ENCODE assay signal across 8 cellular contexts in the genomic region with DNA sequence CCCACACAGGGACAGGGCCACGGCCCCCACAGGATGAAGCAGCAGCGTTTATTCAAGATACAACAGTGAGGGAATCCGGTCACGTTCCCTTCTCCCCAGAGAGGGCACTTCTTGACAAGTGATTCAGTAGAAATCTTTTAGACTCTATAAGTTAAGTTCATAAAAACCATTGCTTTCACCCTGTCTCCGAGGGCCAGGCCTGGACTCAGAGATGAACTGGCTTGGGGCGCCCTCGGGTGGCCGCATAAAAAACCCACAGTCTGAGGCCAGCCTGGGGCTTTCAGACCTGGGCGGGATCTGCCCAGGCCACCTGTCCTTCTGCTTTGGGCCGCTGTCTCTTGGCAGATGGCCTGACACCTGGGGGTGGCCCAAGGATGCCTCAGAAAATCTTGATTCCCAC. TPM values are rescaled to one million over a fixed set of nuclear protein-coding genes. Genes with fewer than 3 reads are reported as not detected.
DNase-seq lines count a peak whose midpoint lies in the region; ATAC-seq and TF ChIP-seq lines count a peak whose summit lies in the region.
"Not testable (repeated sequence)": the region's sequence is repeated elsewhere in the genome, so short reads cannot be mapped to it uniquely, and the experiment has no call there.

No MANE protein-coding gene starts in this region.

- H3K9ac ChIP-seq in Karpas-422 (ENCODE audit: low read length); neuronal stem cell (ENCODE audit: low read depth, low read length, poor library complexity): not testable (repeated sequence)

- not testable (repeated sequence) for H3K27ac ChIP-seq in Karpas-422 (ENCODE audit: low read length); neuronal stem cell (replicated peaks; ENCODE audit: low read length)

- H3K27me3 ChIP-seq in Karpas-422 (ENCODE audit: low read length); neuronal stem cell (ENCODE audit: control insufficient read depth in 3 of 3, insufficient read depth in 3 of 3, low read depth in 1 of 3, low read length in 3 of 3): not testable (repeated sequence)

- H3K4me1 ChIP-seq in Karpas-422 (ENCODE audit: low read length) = not testable (repeated sequence)
- peaks cover 1 to 12% of the 10 kb centered on the region in 2 donors for H3K4me1 ChIP-seq in neuronal stem cell (ENCODE audit: control insufficient read depth in 2 of 2, insufficient read depth in 1 of 2, low read depth in 1 of 2, low read length in 2 of 2)

- not testable (repeated sequence) for H2BK12ac ChIP-seq in neuronal stem cell (ENCODE audit: low read length)

- not testable (repeated sequence) for H2AFZ ChIP-seq in Karpas-422 (ENCODE audit: low read length)
- H2AFZ ChIP-seq in neuronal stem cell (ENCODE audit: low read length) = peak overlapping the region; percentile 87

- H4K8ac ChIP-seq in neuronal stem cell (ENCODE audit: low read depth, low read length) = not testable (repeated sequence)

- H4K91ac ChIP-seq in neuronal stem cell (ENCODE audit: low read depth, low read length, poor library complexity) = not testable (repeated sequence)

- not testable (repeated sequence) for H3K4ac ChIP-seq in neuronal stem cell (ENCODE audit: low read length)

- not testable (repeated sequence) for H2BK120ac ChIP-seq in neuronal stem cell (ENCODE audit: low read depth, low read length)

- ATAC-seq in Right ventricle myocardium inferior = not testable (repeated sequence)

- H3K27ac Mint-ChIP-seq in Calu3 (ENCODE audit: unreplicated experiment) = not testable (repeated sequence)

- not testable (repeated sequence) for H3K79me2 ChIP-seq in Karpas-422 (ENCODE audit: low read length)

- TF ChIP-seq CTCF in Calu3 (IDR thresholded peaks at IDR 0.05; ENCODE audit: unreplicated experiment) = peak; percentile 62

- H3K18ac ChIP-seq in neuronal stem cell (ENCODE audit: low read length) = not testable (repeated sequence)

- H3K14ac ChIP-seq in neuronal stem cell (ENCODE audit: low read length) = not testable (repeated sequence)

- H3K79me1 ChIP-seq in neuronal stem cell (ENCODE audit: low read depth, low read length) = not testable (repeated sequence)

- not testable (repeated sequence) for H3K4me2 ChIP-seq in Karpas-422 (ENCODE audit: low read depth, low read length, poor library complexity, severe bottlenecking); neuronal stem cell (ENCODE audit: insufficient read depth, low read length, poor library complexity, severe bottlenecking)

- H3K4me1 Mint-ChIP-seq in Calu3 (ENCODE audit: low read depth, unreplicated experiment) = not testable (repeated sequence)

- H3K4me3 ChIP-seq in Karpas-422 (ENCODE audit: low read length); neuronal stem cell (ENCODE audit: low read length in 2 of 2): not testable (repeated sequence)

- not testable (repeated sequence) for H3K27me3 Mint-ChIP-seq in Calu3 (ENCODE audit: unreplicated experiment)

- not testable (repeated sequence) for H4K20me1 ChIP-seq in Karpas-422 (ENCODE audit: insufficient read depth, low read depth, low read length)

- intact Hi-C loops in Calu3 (cut with micrococcal nuclease; ENCODE audit: unreplicated experiment); Right ventricle myocardium inferior (cut with DNase I): not testable (repeated sequence)

- peak; percentile 88 for DNase-seq in Calu3
- DNase-seq in Karpas-422 = peak; percentile 86
- peak; percentile 24 for DNase-seq in NOMO-1 treated with dmso at 0.1 percent for 144 hours (lab: John Stamatoyannopoulos, UW; ENCODE audit: unreplicated experiment)
- peak; percentile 69 for DNase-seq in activated CD4-positive, CD25-positive, alpha-beta regulatory T cell treated with anti-CD3 and anti-CD28 coated beads, Interleukin-2, amount 50 U/mL, for 72 hours
- peak; percentile 70 for DNase-seq in amniotic stem cell (lab: John Stamatoyannopoulos, UW)
- DNase-seq in Right ventricle myocardium inferior (ENCODE audit: missing footprints) = peak; percentile 87
- DNase-seq in neuronal stem cell (ENCODE audit: low spot score) = peak; percentile 58
- peak; percentile 26 to 42 for DNase-seq in stimulated activated CD8-positive, alpha-beta memory T cell treated with anti-CD3 and anti-CD28 coated beads, Interleukin-4, amount 100 ng/mL, for 4 hours (ENCODE audit: low read depth in 2 of 2, low spot score in 1 of 2)

- not testable (repeated sequence) for BruUV-seq in Calu3 (replicated peaks; lab: Mats Ljungman, UMichigan)

- CTCF ChIA-PET in Calu3 (lab: Charles Lee) = not testable (repeated sequence)

- H3K23ac ChIP-seq in neuronal stem cell (ENCODE audit: low read depth, low read length, poor library complexity) = not testable (repeated sequence)

- not testable (repeated sequence) for H2BK5ac ChIP-seq in neuronal stem cell (ENCODE audit: low read length)

- H3K9me3 ChIP-seq in Karpas-422 (ENCODE audit: low read length); neuronal stem cell (replicated peaks in 1 of 2; ENCODE audit: control insufficient read depth in 2 of 2, insufficient read depth in 1 of 2, low read depth in 1 of 2, low read length in 2 of 2): not testable (repeated sequence)

- not testable (repeated sequence) for H3K9me3 Mint-ChIP-seq in Calu3 (ENCODE audit: low read depth, unreplicated experiment)

- not testable (repeated sequence) for H2AK5ac ChIP-seq in neuronal stem cell (ENCODE audit: low read depth, low read length)

- not testable (repeated sequence) for H3K36me3 ChIP-seq in Karpas-422 (ENCODE audit: insufficient read depth, low read length); neuronal stem cell (replicated peaks in 1 of 2; ENCODE audit: control insufficient read depth in 2 of 2, insufficient read depth in 2 of 2, low read length in 2 of 2)

- no CpG with 5 or more reads among the region's 10 CpGs for WGBS in neuronal stem cell (ENCODE audit: extremely low coverage in 2 of 2, insufficient read length in 2 of 2, insufficient replicate concordance in 1 of 2), 2 donors

- not testable (repeated sequence) for H3K9me2 ChIP-seq in Karpas-422 (replicated peaks; ENCODE audit: insufficient read depth, low read length)

- H3K4me3 Mint-ChIP-seq in Calu3 (ENCODE audit: low read depth, unreplicated experiment) = not testable (repeated sequence)

- H3K36me3 Mint-ChIP-seq in Calu3 (ENCODE audit: insufficient read depth, unreplicated experiment) = not testable (repeated sequence)

- not testable (repeated sequence) for H2BK15ac ChIP-seq in neuronal stem cell (ENCODE audit: low read length)

RNA-seq across cellular contexts. Expression of a gene that starts 11.2 kb away (rescaled TPM):
- total RNA-seq in Calu3 (2022) (52.2 and 53.4 TPM in 2 replicates), Right ventricle myocardium inferior (45.7 TPM)
- total RNA-seq in Karpas-422 (2014; rRNA removed; shearing (Covaris generic); ENCODE audit: low replicate concordance) = 33.7 and 35.1 TPM in 2 replicates
- 24.1 TPM for polyA plus RNA-seq in neuronal stem cell (2013, experiment 1 of 2)
- 26.0 TPM for polyA plus RNA-seq in neuronal stem cell (2013, experiment 2 of 2)

RNA-seq across cellular contexts. Expression of a gene that starts 14.6 kb away (rescaled TPM):
- 0.28 and 0.64 TPM in 2 replicates for total RNA-seq in Calu3 (2022)
- not detected in 2 replicates for total RNA-seq in Karpas-422 (2014; rRNA removed; shearing (Covaris generic); ENCODE audit: low replicate concordance)
- 27.6 TPM for total RNA-seq in Right ventricle myocardium inferior
- not detected for polyA plus RNA-seq in neuronal stem cell (2013, experiment 1 of 2)
- polyA plus RNA-seq in neuronal stem cell (2013, experiment 2 of 2) = 0.01 TPM

Comparison
In these comparisons a context has a peak if more than half of its experiments do, and no peak if none do; other contexts are left out.
1. DNase-seq: peak in every context shown above with its lines; median percentile 88 in Calu3; 87 in Right ventricle myocardium inferior; 86 in Karpas-422; 70 in amniotic stem cell; 69 in activated CD4-positive, CD25-positive, alpha-beta regulatory T cell treated with anti-CD3 and anti-CD28 coated beads, Interleukin-2, amount 50 U/mL, for 72 hours; 58 in neuronal stem cell; 34 in stimulated activated CD8-positive, alpha-beta memory T cell treated with anti-CD3 and anti-CD28 coated beads, Interleukin-4, amount 100 ng/mL, for 4 hours; 24 in NOMO-1 treated with dmso at 0.1 percent for 144 hours.
2. RNA of a gene that starts 14.6 kb away (total RNA-seq): 27.6 TPM in Right ventricle myocardium inferior (single experiment); 0.28 to 0.64 TPM in Calu3 and not detected in Karpas-422; every median in the first group is over 10 times any median in the second.